8 cellular contexts compared by ENCODE assay signal in the genomic region with DNA sequence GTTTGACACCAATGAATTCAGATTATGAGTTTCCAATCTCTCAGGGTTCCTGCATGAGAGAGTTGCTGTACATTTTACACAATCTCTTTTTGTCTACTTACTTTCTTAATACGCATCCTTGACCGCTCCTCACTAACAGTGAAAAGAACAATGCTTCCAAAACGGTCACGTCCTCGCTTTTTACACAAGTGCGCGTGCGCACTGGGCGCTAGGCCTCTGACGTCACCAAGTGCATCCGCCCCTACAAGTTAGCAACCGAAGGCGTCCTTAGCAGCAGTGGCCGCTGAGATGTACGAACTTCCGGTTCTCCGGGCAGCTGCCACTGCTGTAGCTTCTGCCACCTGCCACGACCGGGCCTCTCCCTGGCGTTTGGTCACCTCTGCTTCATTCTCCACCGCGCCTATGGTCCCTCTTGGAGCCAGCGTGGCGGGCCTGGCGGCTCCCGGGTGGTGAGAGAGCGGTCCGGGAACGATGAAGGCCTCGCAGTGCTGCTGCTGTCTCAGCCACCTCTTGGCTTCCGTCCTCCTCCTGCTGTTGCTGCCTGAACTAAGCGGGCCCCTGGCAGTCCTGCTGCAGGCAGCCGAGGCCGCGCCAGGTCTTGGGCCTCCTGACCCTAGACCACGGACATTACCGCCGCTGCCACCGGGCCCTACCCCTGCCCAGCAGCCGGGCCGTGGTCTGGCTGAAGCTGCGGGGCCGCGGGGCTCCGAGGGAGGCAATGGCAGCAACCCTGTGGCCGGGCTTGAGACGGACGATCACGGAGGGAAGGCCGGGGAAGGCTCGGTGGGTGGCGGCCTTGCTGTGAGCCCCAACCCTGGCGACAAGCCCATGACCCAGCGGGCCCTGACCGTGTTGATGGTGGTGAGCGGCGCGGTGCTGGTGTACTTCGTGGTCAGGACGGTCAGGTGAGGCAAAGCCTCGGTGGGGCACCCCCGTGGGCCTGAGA. TPM values are rescaled to one million over a fixed set of nuclear protein-coding genes. Genes with fewer than 3 reads are reported as not detected.
DNase-seq lines count a peak whose midpoint lies in the region; ATAC-seq and TF ChIP-seq lines count a peak whose summit lies in the region.

A gene (plus strand): TSS at position 315 of the 946 bp plus-strand sequence. CDS start 157 bp downstream, at position 472.

- POLR2A ChIA-PET in A673 (lab: Charles Lee; ENCODE audit: low non-redundant PET), result no interaction called here

- H3K27me3 ChIP-seq in A673 (replicated peaks; ENCODE audit: insufficient read depth, low read depth, low read length, poor library complexity), result no peaks in the 10 kb centered on the region

- H3K4me3 ChIP-seq in A673 (ENCODE audit: low read depth, low read length, poor library complexity, severe bottlenecking), result peak within 1 kb of the TSS; percentile 71
- peak within 1 kb of the TSS; percentile 75 for H3K4me3 ChIP-seq in WI38 (ENCODE audit: low read depth, low read length)
- peak within 1 kb of the TSS; percentile 78 to 88 for H3K4me3 ChIP-seq in cardiac fibroblast (replicated peaks in 1 of 2; ENCODE audit: low read depth in 2 of 2, low read length in 2 of 2)

- no peaks in the 10 kb centered on the region for H3K9me3 ChIP-seq in A673 (ENCODE audit: low read depth, low read length, poor library complexity, severe bottlenecking)

- TF ChIP-seq CTCF in A673 (conservative IDR thresholded peaks at IDR 0.05; ENCODE audit: low read depth, low read length) (no peak), WI38 (IDR thresholded peaks at IDR 0.05; ENCODE audit: low read depth, low read length) (no peak), cardiac fibroblast (IDR thresholded peaks at IDR 0.05; ENCODE audit: low read depth, low read length) (no peak)

- peak; percentile 97 for ATAC-seq in GM18870 (IDR thresholded peaks at IDR 0.05; ENCODE audit: unreplicated experiment)
- ATAC-seq in HG03135 (IDR thresholded peaks at IDR 0.05; ENCODE audit: unreplicated experiment), result peak; percentile 97

- H3K27me3 Mint-ChIP-seq in immature natural killer cell (ENCODE audit: low read depth in 3 of 3), result peaks cover 3 to 9% (median 7%) of the 10 kb centered on the region in 3 donors

- peaks cover 12 to 17% (median 15%) of the 10 kb centered on the region in 6 donors for H3K9me3 Mint-ChIP-seq in immature natural killer cell

- CTCF ChIA-PET in A673 (lab: Charles Lee), result no interaction called here

- peaks cover 0 to 14% (median 13%) of the 10 kb centered on the region in 3 donors for H3K36me3 Mint-ChIP-seq in immature natural killer cell

- intact Hi-C loops in A673 (cut with micrococcal nuclease; ENCODE audit: unreplicated experiment), result no loop called here

- no TSS peak for BruUV-seq in A673 (replicated peaks; lab: Mats Ljungman, UMichigan)

- peaks cover 14% of the 10 kb centered on the region for H3K4me1 ChIP-seq in A673 (ENCODE audit: insufficient read depth, low read length, poor library complexity, severe bottlenecking)

- peak within 1 kb of the TSS; percentile 95 to 99 (median 97) for H3K27ac Mint-ChIP-seq in immature natural killer cell

- peak within 1 kb of the TSS; percentile 56 for H3K27ac ChIP-seq in A673 (ENCODE audit: low read depth, low read length, poor library complexity, severe bottlenecking)

- peak within 1 kb of the TSS; percentile 89 to 98 (median 91) for H3K4me3 Mint-ChIP-seq in immature natural killer cell

- H3K4me1 Mint-ChIP-seq in immature natural killer cell, result peaks cover 24 to 43% of the 10 kb centered on the region in 2 donors

- DNase-seq in A673 (ENCODE audit: low spot score) (peak; percentile 95), NCI-H2196 treated with DMSO at 0.1 percent for 48 hours (lab: John Stamatoyannopoulos, UW; ENCODE audit: unreplicated experiment) (peak; percentile 95), cardiac fibroblast (ENCODE audit: low read depth in 2 of 2) (peak; percentile 98), immature natural killer cell (peak; percentile 95 to 96 (median 96)), smooth muscle cell of the brain vasculature (ENCODE audit: low read depth, low spot score) (peak; percentile 93)

- no peaks in the 10 kb centered on the region for H3K36me3 ChIP-seq in A673 (ENCODE audit: insufficient read depth, low read length, poor library complexity, severe bottlenecking)

RNA-seq across cellular contexts. Expression of the gene that starts here (rescaled TPM):
- 3.1 and 4.1 TPM in 2 replicates for total RNA-seq in A673 (2021)
- polyA plus RNA-seq in immature natural killer cell, result 10 to 100 TPM in 1 of 3 donors, 1 to 10 TPM in 2; 7.7 to 15.7 (median 7.7) TPM

Comparison
In these comparisons a context has a peak if more than half of its experiments do, and no peak if none do; other contexts are left out.
1. Peak in every context shown above with its lines: DNase-seq, ATAC-seq, H3K4me3 ChIP-seq and H3K27ac ChIP-seq.